In the genomic region with DNA sequence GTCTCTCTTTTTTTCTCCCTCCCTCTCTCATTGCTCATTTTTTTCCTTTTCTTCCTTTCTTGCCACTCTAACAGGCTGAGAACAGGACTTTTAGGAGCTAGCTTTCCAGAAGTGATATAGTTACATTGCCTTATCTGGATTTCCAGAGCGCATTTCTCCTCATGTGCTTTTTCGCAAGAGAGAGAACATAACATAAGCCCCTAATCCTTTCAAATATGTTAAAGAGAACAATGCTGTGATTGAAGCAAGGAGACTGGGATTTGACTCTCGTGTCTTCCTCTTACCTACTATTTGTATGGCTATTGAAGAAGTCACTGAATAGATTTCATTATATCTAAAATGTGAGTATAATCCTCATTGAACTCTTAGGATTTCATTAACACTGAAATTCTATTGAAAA, we compare ENCODE assay signal across 22 cellular contexts.
"Had no signal": no experiment of that assay in that cellular context is flagged by ENCODE, and none has a peak within 500 bp of the region (broad histone marks: within the 10 kb centered on the region; RNA-seq: fewer than 3 reads in every experiment).

No MANE protein-coding gene starts in this region.

- H3K4me3 Mint-ChIP-seq: naive thymus-derived CD4-positive, alpha-beta T cell; nephron progenitor cell had no signal

- H3K9me3 ChIP-seq: colonic mucosa, heart left ventricle, stomach, thoracic aorta, transverse colon had no signal

- H3K36me3 ChIP-seq: colonic mucosa, heart left ventricle, stomach, thoracic aorta, transverse colon had no signal

- H3K4me1 Mint-ChIP-seq: naive thymus-derived CD4-positive, alpha-beta T cell had no signal

- DNase-seq: colonic mucosa; dermis blood vessel endothelial cell; erythroblast; heart left ventricle; hippocampal formation; left colon; left ventricle myocardium superior; mesenchymal stem cell; naive thymus-derived CD4-positive, alpha-beta T cell; nephron progenitor cell; posterior cingulate gyrus; right cardiac atrium; small intestine; stimulated activated CD4-positive, alpha-beta T cell treated with anti-CD3 and anti-CD28 coated beads, Interleukin-12 subunit alpha, Interleukin-12 subunit beta, amount 100 ng/mL, for 4 hours; stimulated activated naive CD4-positive, alpha-beta T cell; stomach; substantia nigra; transverse colon had no signal

- H3K4me1 ChIP-seq: colonic mucosa, transverse colon had no signal

- FAIRE-seq: endothelial cell of umbilical vein, frontal cortex, small intestine had no signal

- H3K27me3 ChIP-seq: colonic mucosa, heart left ventricle, stomach, transverse colon had no signal

- H3K27ac Mint-ChIP-seq: naive thymus-derived CD4-positive, alpha-beta T cell; nephron progenitor cell had no signal

- H3K36me3 Mint-ChIP-seq: naive thymus-derived CD4-positive, alpha-beta T cell had no signal

- ATAC-seq: heart left ventricle; left colon; left ventricle myocardium superior; naive thymus-derived CD4-positive, alpha-beta T cell; right cardiac atrium had no signal

- H3K9me3 Mint-ChIP-seq: naive thymus-derived CD4-positive, alpha-beta T cell; nephron progenitor cell had no signal

- H3K4me3 ChIP-seq: colonic mucosa, heart left ventricle, lung, stomach, thoracic aorta, transverse colon had no signal

- H3K27ac ChIP-seq: colonic mucosa, heart left ventricle, stomach, thoracic aorta, transverse colon had no signal
